ENCODE assay signal across 8 cellular contexts in genomic region chr20:49028684-49029083, GRCh38. TPM values are rescaled to one million over a fixed set of nuclear protein-coding genes. Genes with fewer than 3 reads are reported as not detected.
DNase-seq lines count a peak whose midpoint lies in the region; ATAC-seq and TF ChIP-seq lines count a peak whose summit lies in the region.

No MANE protein-coding gene starts in this region.

- peaks cover 7% of the 10 kb centered on the region for H3K36me3 Mint-ChIP-seq in T-helper 17 cell (ENCODE audit: low read depth)

- DNase-seq in A172 (ENCODE audit: low spot score): peak; percentile 38
- DNase-seq in RPMI8226: peak; percentile 22
- peak; percentile 42 for DNase-seq in fibroblast of pulmonary artery (ENCODE audit: low read depth)
- no peak for DNase-seq in NCI-H1436 (lab: John Stamatoyannopoulos, UW)
- no peak for DNase-seq in T-helper 17 cell
- no peak for DNase-seq in activated gamma-delta T cell treated with Interleukin-2 at 50 U/mL for 16 hours

- H3K4me1 Mint-ChIP-seq in T-helper 17 cell: no peaks in the 10 kb centered on the region

- no peak overlapping the region for H3K27ac Mint-ChIP-seq in T-helper 17 cell

- TF ChIP-seq CTCF in GM12873 (IDR thresholded peaks at IDR 0.05; ENCODE audit: insufficient read depth, low read depth, low read length, missing control alignments): peak; percentile 38
- TF ChIP-seq CTCF in fibroblast of pulmonary artery (IDR thresholded peaks at IDR 0.05; ENCODE audit: low read length, missing control alignments): peak; percentile 43

- no peaks in the 10 kb centered on the region for H3K27me3 Mint-ChIP-seq in T-helper 17 cell

- H3K4me3 ChIP-seq in fibroblast of pulmonary artery (replicated peaks; ENCODE audit: low read depth, low read length): no peak overlapping the region

- H3K9me3 ChIP-seq in T-helper 17 cell (ENCODE audit: control insufficient read depth, low read length, poor library complexity, severe bottlenecking): no peaks in the 10 kb centered on the region

- no peak overlapping the region for H3K4me3 Mint-ChIP-seq in T-helper 17 cell

- ATAC-seq in T-helper 17 cell: no peak
- no peak for ATAC-seq in GM21423 (IDR thresholded peaks at IDR 0.05; ENCODE audit: unreplicated experiment)

RNA-seq across cellular contexts. Expression of gene CSE1L, which starts 17.4 kb away (rescaled TPM):
- total RNA-seq in A172 (2014; rRNA removed; shearing (Covaris generic)): 244 and 264 TPM in 2 replicates
- 10 to 100 TPM; 26.8 to 33.0 TPM for total RNA-seq in T-helper 17 cell

Comparison
In these comparisons a context has a peak if more than half of its experiments do, and no peak if none do; other contexts are left out.
1. DNase-seq: peak in A172 (single experiment), RPMI8226 (single experiment) and fibroblast of pulmonary artery (single experiment); none in NCI-H1436 (single experiment), T-helper 17 cell (0 of 3) and activated gamma-delta T cell treated with Interleukin-2 at 50 U/mL for 16 hours (single experiment).